Comparison of ENCODE assay signal across 6 cellular contexts in the genomic region with DNA sequence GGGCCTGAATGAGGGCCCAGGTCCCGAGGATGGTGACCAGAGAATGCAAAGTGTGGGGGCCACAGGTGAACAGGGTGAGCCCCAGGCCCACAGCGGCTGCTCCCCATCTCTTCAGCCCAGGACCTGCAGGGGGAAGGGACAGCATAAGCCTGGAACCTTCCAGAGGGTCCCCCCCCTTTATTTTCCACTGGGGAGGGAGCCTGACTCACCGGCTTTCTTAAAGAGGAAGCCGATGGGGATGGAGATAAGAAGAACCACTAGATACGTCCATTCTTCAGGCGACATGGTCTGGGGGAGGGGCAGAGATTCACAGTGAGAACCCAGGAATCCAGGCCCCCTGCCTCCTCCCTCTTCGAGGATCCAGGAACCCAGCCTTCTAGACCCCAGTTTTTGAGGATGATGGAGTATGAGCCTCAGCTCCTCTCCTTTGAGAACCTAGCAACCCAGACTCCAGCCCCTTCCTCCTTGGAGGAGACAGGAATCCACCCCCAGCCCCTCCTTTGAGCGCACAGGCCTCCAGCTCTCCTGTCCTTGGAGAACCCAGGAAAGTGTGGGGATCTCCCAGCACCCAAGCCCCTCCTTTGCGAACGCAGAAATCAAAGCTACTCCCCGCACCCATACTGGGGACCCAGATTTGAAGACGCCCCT. TPM values are rescaled to one million over a fixed set of nuclear protein-coding genes. Genes with fewer than 3 reads are reported as not detected.
DNase-seq lines count a peak whose midpoint lies in the region; ATAC-seq, FAIRE-seq and TF ChIP-seq lines count a peak whose summit lies in the region.

No MANE protein-coding gene starts in this region.

- H3K27me3 Mint-ChIP-seq in activated naive CD8-positive, alpha-beta T cell treated with anti-CD3 and anti-CD28 coated beads, Interleukin-2, amount 10 ng/mL, durations not matched to agents 7 days and 5 days, result no peaks in the 10 kb centered on the region

- no peaks in the 10 kb centered on the region for H3K9me3 ChIP-seq in mucosa of descending colon

- H3K4me1 ChIP-seq in mucosa of descending colon (ENCODE audit: low read depth), result peaks cover 29% of the 10 kb centered on the region

- ATAC-seq in activated naive CD8-positive, alpha-beta T cell treated with anti-CD3 and anti-CD28 coated beads, Interleukin-2, amount 10 ng/mL, durations not matched to agents 7 days and 5 days (ENCODE audit: low read depth), result no peak
- ATAC-seq in mucosa of descending colon (no peak), GM18867 (IDR thresholded peaks at IDR 0.05; ENCODE audit: unreplicated experiment) (no peak)

- no peak for FAIRE-seq in HTR-8/SVneo (lab: Jason Lieb, UNC)

- H3K36me3 ChIP-seq in mucosa of descending colon (ENCODE audit: low read depth), result peaks cover 17% of the 10 kb centered on the region

- H3K4me1 Mint-ChIP-seq in activated naive CD8-positive, alpha-beta T cell treated with anti-CD3 and anti-CD28 coated beads, Interleukin-2, amount 10 ng/mL, durations not matched to agents 7 days and 5 days, result peaks cover 25% of the 10 kb centered on the region

- TF ChIP-seq CTCF in mucosa of descending colon (IDR thresholded peaks at IDR 0.05), result no peak

- POLR2A ChIA-PET in activated naive CD8-positive, alpha-beta T cell treated with anti-CD3 and anti-CD28 coated beads, Interleukin-2, amount 10 ng/mL, durations not matched to agents 7 days and 5 days (lab: Charles Lee), result interaction anchor here (0.8 to 6.7 kb wide), 10 partner anchors 12 to 260 kb away, joined by 3 to 106 read pairs (median 6); a partner anchor contains a TSS

- intact Hi-C loops in mucosa of descending colon (cut with DNase I, micrococcal nuclease), result no loop called here

- H3K27ac Mint-ChIP-seq in activated naive CD8-positive, alpha-beta T cell treated with anti-CD3 and anti-CD28 coated beads, Interleukin-2, amount 10 ng/mL, durations not matched to agents 7 days and 5 days, result peak overlapping the region; percentile 81

- DNase-seq in activated gamma-delta T cell treated with Interleukin-2 at 50 U/mL for 16 hours (peak; percentile 49), activated gamma-delta T cell (lab: John Stamatoyannopoulos, UW) (no peak), mucosa of descending colon (peak; percentile 55 to 65 (median 64)), HTR-8/SVneo (ENCODE audit: insufficient read length, low spot score) (no peak)
- no peak for DNase-seq in activated naive CD8-positive, alpha-beta T cell treated with anti-CD3 and anti-CD28 coated beads, Interleukin-2, amount 10 ng/mL, durations not matched to agents 7 days and 5 days

- H3K9me3 Mint-ChIP-seq in activated naive CD8-positive, alpha-beta T cell treated with anti-CD3 and anti-CD28 coated beads, Interleukin-2, amount 10 ng/mL, durations not matched to agents 7 days and 5 days, result no peaks in the 10 kb centered on the region

- peak overlapping the region; percentile 93 for H3K4me3 Mint-ChIP-seq in activated naive CD8-positive, alpha-beta T cell treated with anti-CD3 and anti-CD28 coated beads, Interleukin-2, amount 10 ng/mL, durations not matched to agents 7 days and 5 days

- H3K4me3 ChIP-seq in mucosa of descending colon, result peak overlapping the region; percentile 45

- peaks cover 11% of the 10 kb centered on the region for H3K36me3 Mint-ChIP-seq in activated naive CD8-positive, alpha-beta T cell treated with anti-CD3 and anti-CD28 coated beads, Interleukin-2, amount 10 ng/mL, durations not matched to agents 7 days and 5 days

RNA-seq across cellular contexts. Expression of a gene that starts 1.0 kb away (rescaled TPM):
- 10 to 100 TPM; 49.0 to 52.2 TPM for total RNA-seq in activated naive CD8-positive, alpha-beta T cell treated with anti-CD3 and anti-CD28 coated beads, Interleukin-2, amount 10 ng/mL, durations not matched to agents 7 days and 5 days
- 100 to 1,000 TPM in 2 of 3 donors, 10 to 100 TPM in 1; 79.9 to 176 (median 113) TPM for total RNA-seq in mucosa of descending colon

RNA-seq across cellular contexts. Expression of a gene that starts 2.8 kb away (rescaled TPM):
- total RNA-seq in activated naive CD8-positive, alpha-beta T cell treated with anti-CD3 and anti-CD28 coated beads, Interleukin-2, amount 10 ng/mL, durations not matched to agents 7 days and 5 days, result 10 to 100 TPM; 16.3 to 17.4 TPM
- 10 to 100 TPM; 35.0 to 40.3 (median 35.2) TPM for total RNA-seq in mucosa of descending colon

RNA-seq across cellular contexts. Expression of a gene that starts 12.3 kb away (rescaled TPM):
- total RNA-seq in activated naive CD8-positive, alpha-beta T cell treated with anti-CD3 and anti-CD28 coated beads, Interleukin-2, amount 10 ng/mL, durations not matched to agents 7 days and 5 days, result 1,000 to 10,000 TPM; 1,098 to 1,155 TPM
- total RNA-seq in mucosa of descending colon, result 1,000 to 10,000 TPM in 2 of 3 donors, 100 to 1,000 TPM in 1; 873 to 1,110 (median 1,027) TPM

RNA-seq across cellular contexts. Expression of a gene that starts 15.4 kb away (rescaled TPM):
- total RNA-seq in activated naive CD8-positive, alpha-beta T cell treated with anti-CD3 and anti-CD28 coated beads, Interleukin-2, amount 10 ng/mL, durations not matched to agents 7 days and 5 days, result 1 to 10 TPM; 1.7 to 3.0 TPM
- total RNA-seq in mucosa of descending colon, result 100 to 1,000 TPM; 107 to 276 (median 178) TPM

RNA-seq across cellular contexts. Expression of a gene that starts 28.8 kb away (rescaled TPM):
- 10 to 100 TPM; 10.2 to 12.8 TPM for total RNA-seq in activated naive CD8-positive, alpha-beta T cell treated with anti-CD3 and anti-CD28 coated beads, Interleukin-2, amount 10 ng/mL, durations not matched to agents 7 days and 5 days
- total RNA-seq in mucosa of descending colon, result 10 to 100 TPM in 1 of 3 donors, 1 to 10 TPM in 2; 7.5 to 10.8 (median 8.0) TPM

Comparison
In these comparisons a context has a peak if more than half of its experiments do, and no peak if none do; other contexts are left out.
1. DNase-seq: peak in activated gamma-delta T cell treated with Interleukin-2 at 50 U/mL for 16 hours (single experiment) and mucosa of descending colon (3 of 3); none in activated gamma-delta T cell (single experiment), activated naive CD8-positive, alpha-beta T cell treated with anti-CD3 and anti-CD28 coated beads, Interleukin-2, amount 10 ng/mL, durations not matched to agents 7 days and 5 days (single experiment) and HTR-8/SVneo (single experiment).